ENCODE assay signal across 8 cellular contexts in genomic region chr18:907171-907879, GRCh38. TPM values are rescaled to one million over a fixed set of nuclear protein-coding genes. Genes with fewer than 3 reads are reported as not detected.
A peak's percentile ranks its signal among the peaks of the same experiment; 100 is the strongest.
DNase-seq lines count a peak whose midpoint lies in the region; ATAC-seq and FAIRE-seq lines count a peak whose summit lies in the region.

No MANE protein-coding gene starts in this region.

- peak; percentile 10 for DNase-seq in activated naive CD4-positive, alpha-beta T cell treated with anti-CD3 and anti-CD28 coated beads for 36 hours
- no peak for DNase-seq in activated naive CD4-positive, alpha-beta T cell treated with Interleukin-2 at 50 U/mL for 16 hours
- DNase-seq in activated T-cell treated with anti-CD3 and anti-CD28 coated beads, Interleukin-2, amount 50 U/mL, for 72 hours: peak; percentile 26 to 28
- peak; percentile 61 for DNase-seq in iPS-NIHi7 (ENCODE audit: extremely low spot score)
- no peak for DNase-seq in small intestine

- peak; percentile 24 to 60 for ATAC-seq in activated T-cell treated with anti-CD3 and anti-CD28 coated beads, Interleukin-2, amount 50 U/mL, for 72 hours (replicated peaks in 1 of 2)
- ATAC-seq in HG02623 (IDR thresholded peaks at IDR 0.05; ENCODE audit: unreplicated experiment) (no peak), GM21381 (IDR thresholded peaks at IDR 0.05; ENCODE audit: unreplicated experiment) (no peak)

- no peak overlapping the region for H3K9ac ChIP-seq in stomach smooth muscle (ENCODE audit: low read length in 2 of 2)

- H3K36me3 Mint-ChIP-seq in activated naive CD4-positive, alpha-beta T cell treated with anti-CD3 and anti-CD28 coated beads for 36 hours (ENCODE audit: low read depth): no peaks in the 10 kb centered on the region
- H3K36me3 Mint-ChIP-seq in activated T-cell treated with anti-CD3 and anti-CD28 coated beads, Interleukin-2, amount 50 U/mL, for 72 hours (ENCODE audit: insufficient read depth in 2 of 2): peaks cover 0 to 1% of the 10 kb centered on the region in 2 donors

- intact Hi-C loops in activated naive CD4-positive, alpha-beta T cell treated with anti-CD3 and anti-CD28 coated beads for 36 hours (cut with micrococcal nuclease): loop anchor here (5.0 kb wide), 1 partner anchor 55 kb away; no protein-coding TSS in a partner anchor

- peaks cover 62 to 87% of the 10 kb centered on the region in 2 donors for H3K27me3 ChIP-seq in stomach smooth muscle (ENCODE audit: control insufficient read depth in 1 of 2, insufficient read depth in 2 of 2, low read length in 2 of 2)
- H3K27me3 ChIP-seq in small intestine (ENCODE audit: control insufficient read depth in 2 of 2, insufficient read depth in 2 of 2, low read length in 2 of 2): peaks cover 21 to 52% of the 10 kb centered on the region in 2 donors

- peaks cover 39% of the 10 kb centered on the region for H3K4me1 ChIP-seq in stomach smooth muscle (ENCODE audit: control insufficient read depth, insufficient read depth, low read length)
- H3K4me1 ChIP-seq in small intestine (ENCODE audit: control insufficient read depth in 2 of 2, insufficient read depth in 1 of 2, low read depth in 1 of 2, low read length in 1 of 2): peaks cover 0 to 11% of the 10 kb centered on the region in 2 donors

- peaks cover 1% of the 10 kb centered on the region for H3K9me3 Mint-ChIP-seq in activated naive CD4-positive, alpha-beta T cell treated with anti-CD3 and anti-CD28 coated beads for 36 hours
- peaks cover 0 to 1% of the 10 kb centered on the region in 2 donors for H3K9me3 Mint-ChIP-seq in activated T-cell treated with anti-CD3 and anti-CD28 coated beads, Interleukin-2, amount 50 U/mL, for 72 hours

- CTCF ChIA-PET in activated naive CD4-positive, alpha-beta T cell treated with anti-CD3 and anti-CD28 coated beads for 36 hours (lab: Charles Lee): interaction anchor here (0.7 kb wide), 1 partner anchor 679 kb away, joined by 6 read pairs; no protein-coding TSS in a partner anchor

- H3K27ac ChIP-seq in stomach smooth muscle (ENCODE audit: low read length): no peak overlapping the region
- no peak overlapping the region for H3K27ac ChIP-seq in small intestine (ENCODE audit: low read depth in 1 of 2, low read length in 1 of 2)

- WGBS in small intestine, 3 donors: 3% methylated on average over 58 to 72 of the region's 72 CpGs

- no peak overlapping the region for H3K27ac Mint-ChIP-seq in activated naive CD4-positive, alpha-beta T cell treated with anti-CD3 and anti-CD28 coated beads for 36 hours
- no peak overlapping the region for H3K27ac Mint-ChIP-seq in activated T-cell treated with anti-CD3 and anti-CD28 coated beads, Interleukin-2, amount 50 U/mL, for 72 hours

- FAIRE-seq in small intestine (lab: Jason Lieb, UNC): no peak

- H3K9me3 ChIP-seq in stomach smooth muscle (ENCODE audit: control insufficient read depth in 2 of 2, low read length in 2 of 2) (no peaks in the 10 kb centered on the region), small intestine (ENCODE audit: control insufficient read depth, low read depth) (no peaks in the 10 kb centered on the region)

- H3K4me3 ChIP-seq in stomach smooth muscle (ENCODE audit: low read length in 2 of 2): peak overlapping the region; percentile 66 to 67
- peak overlapping the region in 1 of 2 donors; percentile 28 for H3K4me3 ChIP-seq in small intestine (ENCODE audit: low read depth in 1 of 2, low read length in 2 of 2)

- peak overlapping the region; percentile 54 for H3K4me3 Mint-ChIP-seq in activated naive CD4-positive, alpha-beta T cell treated with anti-CD3 and anti-CD28 coated beads for 36 hours
- peak overlapping the region; percentile 76 to 79 for H3K4me3 Mint-ChIP-seq in activated T-cell treated with anti-CD3 and anti-CD28 coated beads, Interleukin-2, amount 50 U/mL, for 72 hours

- H3K27me3 Mint-ChIP-seq in activated naive CD4-positive, alpha-beta T cell treated with anti-CD3 and anti-CD28 coated beads for 36 hours (ENCODE audit: low read depth): peaks cover 72% of the 10 kb centered on the region
- H3K27me3 Mint-ChIP-seq in activated T-cell treated with anti-CD3 and anti-CD28 coated beads, Interleukin-2, amount 50 U/mL, for 72 hours (ENCODE audit: low read depth): peaks cover 74% of the 10 kb centered on the region

- peaks cover 30% of the 10 kb centered on the region for H3K4me1 Mint-ChIP-seq in activated naive CD4-positive, alpha-beta T cell treated with anti-CD3 and anti-CD28 coated beads for 36 hours (ENCODE audit: low read depth)
- peaks cover 16% of the 10 kb centered on the region for H3K4me1 Mint-ChIP-seq in activated T-cell treated with anti-CD3 and anti-CD28 coated beads, Interleukin-2, amount 50 U/mL, for 72 hours (ENCODE audit: low read depth)

- H3K36me3 ChIP-seq in stomach smooth muscle (ENCODE audit: control insufficient read depth in 2 of 2, insufficient read depth in 2 of 2, low read length in 2 of 2): no peaks in the 10 kb centered on the region
- no peaks in the 10 kb centered on the region for H3K36me3 ChIP-seq in small intestine (ENCODE audit: control insufficient read depth in 2 of 2, insufficient read depth in 2 of 2, low read length in 2 of 2)

RNA-seq across cellular contexts. Expression of gene ADCYAP1, which starts 2.7 kb away (rescaled TPM):
- not detected for total RNA-seq in activated naive CD4-positive, alpha-beta T cell treated with anti-CD3 and anti-CD28 coated beads for 36 hours
- not detected for total RNA-seq in activated T-cell treated with anti-CD3 and anti-CD28 coated beads, Interleukin-2, amount 50 U/mL, for 72 hours
- polyA plus RNA-seq in small intestine: under 1 TPM in 1 of 3 donors, not detected in 2; 0.66 TPM

Comparison
In these comparisons a context has a peak if more than half of its experiments do, and no peak if none do; other contexts are left out.
1. DNase-seq: peak in activated naive CD4-positive, alpha-beta T cell treated with anti-CD3 and anti-CD28 coated beads for 36 hours (single experiment), activated T-cell treated with anti-CD3 and anti-CD28 coated beads, Interleukin-2, amount 50 U/mL, for 72 hours (2 of 2) and iPS-NIHi7 (single experiment); none in activated naive CD4-positive, alpha-beta T cell treated with Interleukin-2 at 50 U/mL for 16 hours (single experiment) and small intestine (single experiment).
2. ATAC-seq: peak in activated T-cell treated with anti-CD3 and anti-CD28 coated beads, Interleukin-2, amount 50 U/mL, for 72 hours (2 of 2); none in HG02623 (single experiment) and GM21381 (single experiment).